In genomic region chr7:27243340-27244163, GRCh38 we compare ENCODE assay signal across 14 cellular contexts. TPM values are rescaled to one million over a fixed set of nuclear protein-coding genes. Genes with fewer than 3 reads are reported as not detected.
A peak's percentile ranks its signal among the peaks of the same experiment; 100 is the strongest.
DNase-seq lines count a peak whose midpoint lies in the region; ATAC-seq and TF ChIP-seq lines count a peak whose summit lies in the region.
"Had no signal": no experiment of that assay in that cellular context is flagged by ENCODE, and none has a peak within 500 bp of the region (broad histone marks: within the 10 kb centered on the region; RNA-seq: fewer than 3 reads in every experiment).

No MANE protein-coding gene starts in this region.

- peaks cover 79% of the 10 kb centered on the region for H3K27me3 Mint-ChIP-seq in activated CD4-positive, alpha-beta memory T cell treated with anti-CD3 and anti-CD28 coated beads for 36 hours
- H3K27me3 Mint-ChIP-seq in activated CD4-positive, alpha-beta memory T cell treated with anti-CD3 and anti-CD28 coated beads, Interleukin-2, amount 10 ng/mL, durations not matched to agents 7 days and 5 days, result peaks cover 84% of the 10 kb centered on the region
- H3K27me3 Mint-ChIP-seq in IgD-negative memory B cell, result peaks cover 77% of the 10 kb centered on the region

- H3K9me3 Mint-ChIP-seq in activated CD4-positive, alpha-beta memory T cell treated with anti-CD3 and anti-CD28 coated beads for 36 hours, result no peaks in the 10 kb centered on the region
- no peaks in the 10 kb centered on the region for H3K9me3 Mint-ChIP-seq in activated CD4-positive, alpha-beta memory T cell treated with anti-CD3 and anti-CD28 coated beads, Interleukin-2, amount 10 ng/mL, durations not matched to agents 7 days and 5 days
- H3K9me3 Mint-ChIP-seq in IgD-negative memory B cell, result peaks cover 0 to 9% (median 0%) of the 10 kb centered on the region in 3 donors

- H3K4me1 Mint-ChIP-seq in activated CD4-positive, alpha-beta memory T cell treated with anti-CD3 and anti-CD28 coated beads for 36 hours (ENCODE audit: low read depth), result peaks cover 25% of the 10 kb centered on the region
- H3K4me1 Mint-ChIP-seq in activated CD4-positive, alpha-beta memory T cell treated with anti-CD3 and anti-CD28 coated beads, Interleukin-2, amount 10 ng/mL, durations not matched to agents 7 days and 5 days, result peaks cover 9% of the 10 kb centered on the region
- peaks cover 8 to 14% (median 12%) of the 10 kb centered on the region in 3 donors for H3K4me1 Mint-ChIP-seq in IgD-negative memory B cell

- H3K36me3 ChIP-seq in iPS-18a (ENCODE audit: control insufficient read depth, low read depth, low read length), result no peaks in the 10 kb centered on the region
- no peaks in the 10 kb centered on the region for H3K36me3 ChIP-seq in smooth muscle cell (ENCODE audit: low read depth)
- H3K36me3 ChIP-seq: breast epithelium had no signal

- intact Hi-C loops in activated CD4-positive, alpha-beta memory T cell treated with anti-CD3 and anti-CD28 coated beads for 36 hours (cut with micrococcal nuclease), result loop anchor here (5.0 kb wide), 1 partner anchor 76 kb away; the partner anchor contains the start of gene HOXA9

- POLR2A ChIA-PET in activated CD4-positive, alpha-beta memory T cell treated with anti-CD3 and anti-CD28 coated beads for 36 hours (lab: Charles Lee), result no interaction called here
- POLR2A ChIA-PET in activated CD4-positive, alpha-beta memory T cell treated with anti-CD3 and anti-CD28 coated beads, Interleukin-2, amount 10 ng/mL, durations not matched to agents 7 days and 5 days (lab: Charles Lee), result interaction anchor here (1.2 kb wide), 1 partner anchor 20 kb away, joined by 3 read pairs; no protein-coding TSS in a partner anchor

- H3K79me2 ChIP-seq in smooth muscle cell (ENCODE audit: low read depth), result peaks cover 37% of the 10 kb centered on the region

- H3K4me1 ChIP-seq in iPS-18a (ENCODE audit: control insufficient read depth, low read depth, low read length) (peaks cover 20% of the 10 kb centered on the region), smooth muscle cell (ENCODE audit: low read depth) (peaks cover 44% of the 10 kb centered on the region)

- H3K9me3 ChIP-seq in iPS-18a (ENCODE audit: control insufficient read depth, low read depth, low read length), result no peaks in the 10 kb centered on the region
- H3K9me3 ChIP-seq in smooth muscle cell (replicated peaks; ENCODE audit: low read depth), result no peaks in the 10 kb centered on the region
- H3K9me3 ChIP-seq: breast epithelium had no signal

- peaks cover 7% of the 10 kb centered on the region for H3F3A ChIP-seq in smooth muscle cell (ENCODE audit: low read depth)

- peak overlapping the region; percentile 97 for H3K4me2 ChIP-seq in smooth muscle cell

- H3K27ac ChIP-seq in iPS-18a (ENCODE audit: low read length) (no peak overlapping the region), smooth muscle cell (ENCODE audit: low read depth) (no peak overlapping the region)
- H3K27ac ChIP-seq: breast epithelium had no signal

- H4K20me1 ChIP-seq in smooth muscle cell (ENCODE audit: low read depth), result no peaks in the 10 kb centered on the region

- peak overlapping the region; percentile 94 for H2AFZ ChIP-seq in smooth muscle cell (ENCODE audit: low read depth)

- H3K9ac ChIP-seq in iPS-18a (ENCODE audit: low read length), result no peak overlapping the region
- peak overlapping the region; percentile 44 for H3K9ac ChIP-seq in smooth muscle cell (ENCODE audit: low read depth)

- no peak for ATAC-seq in HG03521 (IDR thresholded peaks at IDR 0.05; ENCODE audit: unreplicated experiment)
- ATAC-seq: HCT116 had no signal

- CTCF ChIA-PET in activated CD4-positive, alpha-beta memory T cell treated with anti-CD3 and anti-CD28 coated beads for 36 hours (lab: Charles Lee), result interaction anchor here (1.6 to 1.8 kb wide), 2 partner anchors 48 to 94 kb away, joined by 5 to 7 read pairs; no protein-coding TSS in a partner anchor
- CTCF ChIA-PET in activated CD4-positive, alpha-beta memory T cell treated with anti-CD3 and anti-CD28 coated beads, Interleukin-2, amount 10 ng/mL, durations not matched to agents 7 days and 5 days (lab: Charles Lee), result no interaction called here

- peaks cover 2% of the 10 kb centered on the region for H3K36me3 Mint-ChIP-seq in activated CD4-positive, alpha-beta memory T cell treated with anti-CD3 and anti-CD28 coated beads for 36 hours
- H3K36me3 Mint-ChIP-seq in activated CD4-positive, alpha-beta memory T cell treated with anti-CD3 and anti-CD28 coated beads, Interleukin-2, amount 10 ng/mL, durations not matched to agents 7 days and 5 days (ENCODE audit: low read depth), result no peaks in the 10 kb centered on the region
- peaks cover 2% of the 10 kb centered on the region for H3K36me3 Mint-ChIP-seq in IgD-negative memory B cell

- H3K4me3 ChIP-seq in iPS-18a (ENCODE audit: low read length) (peak overlapping the region; percentile 18), smooth muscle cell (peak overlapping the region; percentile 72), foreskin fibroblast (ENCODE audit: low read depth in 1 of 2, low read length in 2 of 2) (no peak overlapping the region)

- H3K27ac Mint-ChIP-seq in activated CD4-positive, alpha-beta memory T cell treated with anti-CD3 and anti-CD28 coated beads for 36 hours, result no peak overlapping the region
- H3K27ac Mint-ChIP-seq in activated CD4-positive, alpha-beta memory T cell treated with anti-CD3 and anti-CD28 coated beads, Interleukin-2, amount 10 ng/mL, durations not matched to agents 7 days and 5 days, result no peak overlapping the region
- peak overlapping the region; percentile 67 to 86 (median 73) for H3K27ac Mint-ChIP-seq in IgD-negative memory B cell

- H3K4me3 Mint-ChIP-seq in activated CD4-positive, alpha-beta memory T cell treated with anti-CD3 and anti-CD28 coated beads for 36 hours, result peak overlapping the region; percentile 3
- no peak overlapping the region for H3K4me3 Mint-ChIP-seq in activated CD4-positive, alpha-beta memory T cell treated with anti-CD3 and anti-CD28 coated beads, Interleukin-2, amount 10 ng/mL, durations not matched to agents 7 days and 5 days
- H3K4me3 Mint-ChIP-seq in IgD-negative memory B cell, result peak overlapping the region; percentile 39 to 72 (median 57)

- H3K27me3 ChIP-seq in iPS-18a (ENCODE audit: control insufficient read depth, insufficient read depth, low read length) (peaks cover 100% of the 10 kb centered on the region), smooth muscle cell (ENCODE audit: low read depth) (peaks cover 59% of the 10 kb centered on the region)

- WGBS in smooth muscle cell (ENCODE audit: low lambda C conversion rate), result 3% methylated on average over 43 of the region's 43 CpGs

- TF ChIP-seq CTCF in smooth muscle cell (IDR thresholded peaks at IDR 0.05; ENCODE audit: borderline replicate concordance, insufficient read depth, poor library complexity, severe bottlenecking) (no peak), foreskin fibroblast (IDR thresholded peaks at IDR 0.05; ENCODE audit: low read depth, low read length) (no peak)

- DNase-seq in activated CD4-positive, alpha-beta memory T cell treated with anti-CD3 and anti-CD28 coated beads for 36 hours, result no peak
- no peak for DNase-seq in activated CD4-positive, alpha-beta memory T cell treated with anti-CD3 and anti-CD28 coated beads, Interleukin-2, amount 10 ng/mL, durations not matched to agents 7 days and 5 days
- DNase-seq in smooth muscle cell (lab: John Stamatoyannopoulos, UW; ENCODE audit: unreplicated experiment), result no peak
- no peak for DNase-seq in medulla oblongata (ENCODE audit: extremely low spot score)
- no peak for DNase-seq in foreskin fibroblast
- DNase-seq: kidney had no signal

RNA-seq across cellular contexts. Expression of gene EVX1, which starts 0.9 kb away (rescaled TPM):
- not detected for total RNA-seq in activated CD4-positive, alpha-beta memory T cell treated with anti-CD3 and anti-CD28 coated beads for 36 hours
- total RNA-seq in activated CD4-positive, alpha-beta memory T cell treated with anti-CD3 and anti-CD28 coated beads, Interleukin-2, amount 10 ng/mL, durations not matched to agents 7 days and 5 days, result not detected
- not detected for polyA plus RNA-seq in IgD-negative memory B cell
- 0.18 and 0.36 TPM in 2 replicates for total RNA-seq in smooth muscle cell
- polyA plus RNA-seq in smooth muscle cell, result 2.0 and 2.6 TPM in 2 replicates
- total RNA-seq: breast epithelium, kidney, MCF 10A, pulmonary artery endothelial cell had no signal
- polyA plus RNA-seq: BJ had no signal

RNA-seq across cellular contexts. Expression of gene HOXA13, which starts 43.7 kb away (rescaled TPM):
- total RNA-seq in activated CD4-positive, alpha-beta memory T cell treated with anti-CD3 and anti-CD28 coated beads for 36 hours, result not detected
- not detected for total RNA-seq in activated CD4-positive, alpha-beta memory T cell treated with anti-CD3 and anti-CD28 coated beads, Interleukin-2, amount 10 ng/mL, durations not matched to agents 7 days and 5 days
- not detected for polyA plus RNA-seq in IgD-negative memory B cell
- total RNA-seq in smooth muscle cell, result 14.2 and 21.6 TPM in 2 replicates
- 6.2 and 10.0 TPM in 2 replicates for polyA plus RNA-seq in smooth muscle cell
- total RNA-seq: MCF 10A, pulmonary artery endothelial cell had no signal

RNA-seq across cellular contexts. Expression of gene HOXA11, which starts 58.5 kb away (rescaled TPM):
- not detected for total RNA-seq in activated CD4-positive, alpha-beta memory T cell treated with anti-CD3 and anti-CD28 coated beads for 36 hours
- not detected for total RNA-seq in activated CD4-positive, alpha-beta memory T cell treated with anti-CD3 and anti-CD28 coated beads, Interleukin-2, amount 10 ng/mL, durations not matched to agents 7 days and 5 days
- not detected for polyA plus RNA-seq in IgD-negative memory B cell
- 18.2 and 20.3 TPM in 2 replicates for total RNA-seq in smooth muscle cell
- polyA plus RNA-seq in smooth muscle cell, result 25.2 and 27.7 TPM in 2 replicates
- total RNA-seq: pulmonary artery endothelial cell had no signal

Comparison
In these comparisons a context has a peak if more than half of its experiments do, and no peak if none do; other contexts are left out.
1. H3K27ac Mint-ChIP-seq: peak in IgD-negative memory B cell (3 of 3); none in activated CD4-positive, alpha-beta memory T cell treated with anti-CD3 and anti-CD28 coated beads for 36 hours (single experiment) and activated CD4-positive, alpha-beta memory T cell treated with anti-CD3 and anti-CD28 coated beads, Interleukin-2, amount 10 ng/mL, durations not matched to agents 7 days and 5 days (single experiment).
2. H3K4me3 ChIP-seq: peak in iPS-18a (single experiment) and smooth muscle cell (single experiment); none in foreskin fibroblast (0 of 2).
3. RNA of gene HOXA13, which starts 43.7 kb away (total RNA-seq): 14.2 to 21.6 TPM in smooth muscle cell; not detected in activated CD4-positive, alpha-beta memory T cell treated with anti-CD3 and anti-CD28 coated beads for 36 hours and not detected in activated CD4-positive, alpha-beta memory T cell treated with anti-CD3 and anti-CD28 coated beads, Interleukin-2, amount 10 ng/mL, durations not matched to agents 7 days and 5 days; every median in the first group is over 10 times any median in the second.
4. RNA of gene HOXA11, which starts 58.5 kb away (total RNA-seq): 18.2 to 20.3 TPM in smooth muscle cell; not detected in activated CD4-positive, alpha-beta memory T cell treated with anti-CD3 and anti-CD28 coated beads for 36 hours and not detected in activated CD4-positive, alpha-beta memory T cell treated with anti-CD3 and anti-CD28 coated beads, Interleukin-2, amount 10 ng/mL, durations not matched to agents 7 days and 5 days; every median in the first group is over 10 times any median in the second.